Comparison of ENCODE assay signal across 18 cellular contexts in the genomic region with DNA sequence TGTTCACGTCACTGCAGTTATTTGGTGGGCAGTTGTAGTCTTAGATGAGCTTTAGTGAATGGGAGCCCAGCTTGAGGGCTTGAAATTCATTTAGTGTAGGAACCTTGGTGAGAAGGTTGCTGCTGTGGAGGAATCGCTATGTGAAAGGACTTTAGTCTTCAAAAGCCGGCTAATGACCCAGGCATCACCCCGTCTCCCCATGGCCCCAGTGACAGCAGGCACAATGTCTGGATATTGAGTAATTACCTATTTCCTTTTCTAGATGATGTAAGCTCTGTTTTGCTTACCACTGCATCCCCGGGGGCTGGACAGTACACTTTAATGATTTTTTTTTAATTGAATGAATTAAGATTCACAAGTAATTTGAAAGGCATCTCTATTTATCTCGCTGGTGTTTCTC.
DNase-seq lines count a peak whose midpoint lies in the region; ATAC-seq and TF ChIP-seq lines count a peak whose summit lies in the region.
"Had no signal": no experiment of that assay in that cellular context is flagged by ENCODE, and none has a peak within 500 bp of the region (broad histone marks: within the 10 kb centered on the region; RNA-seq: fewer than 3 reads in every experiment).

No MANE protein-coding gene starts in this region.

- WGBS in heart right ventricle, 2 donors = 67 to 71% methylated on average over 6 of the region's 6 CpGs

- H3K4me3 ChIP-seq in osteoblast (ENCODE audit: insufficient read depth, low read length) = no peak overlapping the region
- no peak overlapping the region for H3K4me3 ChIP-seq in heart right ventricle
- H3K4me3 ChIP-seq in foreskin fibroblast (ENCODE audit: low read depth in 1 of 2, low read length in 2 of 2) = no peak overlapping the region
- H3K4me3 ChIP-seq: SK-N-MC had no signal

- H3K4me1 ChIP-seq in osteoblast (ENCODE audit: insufficient read depth, low read length) (peaks cover 32% of the 10 kb centered on the region), heart right ventricle (no peaks in the 10 kb centered on the region)

- H3K79me2 ChIP-seq in osteoblast (ENCODE audit: insufficient read depth, low read length) = no peaks in the 10 kb centered on the region

- intact Hi-C loops in heart right ventricle (cut with DNase I) = no loop called here

- no peaks in the 10 kb centered on the region for H3K36me3 Mint-ChIP-seq in brain
- H3K36me3 Mint-ChIP-seq: T-cell had no signal

- peaks cover 3% of the 10 kb centered on the region for H3K27me3 Mint-ChIP-seq in brain

- DNase-seq in GM03348 (ENCODE audit: low spot score) (peak; percentile 18), NCI-H69 (lab: John Stamatoyannopoulos, UW) (peak; percentile 22), osteoblast (ENCODE audit: insufficient read length, low spot score, missing footprints) (no peak), heart right ventricle (no peak), foreskin fibroblast (no peak), NCI-H446 treated with DMSO at 0.1 percent for 48 hours (lab: John Stamatoyannopoulos, UW) (no peak)
- DNase-seq in NK-92 treated with Interleukin-12 subunit alpha and Interleukin-12 subunit beta, amount 100 ng/mL, for 24 hours (lab: John Stamatoyannopoulos, UW) = no peak
- DNase-seq: C1 segment of cervical spinal cord, DMS79 treated with DMSO at 0.1 percent for 48 hours, NCI-H187 treated with DMSO at 0.1 percent for 48 hours, NCI-H345, NCI-H526, OCI-M1, Right ventricle myocardium superior, T-cell had no signal

- TF ChIP-seq CTCF in brain (conservative IDR thresholded peaks at IDR 0.05) (no peak), osteoblast (IDR thresholded peaks at IDR 0.05; ENCODE audit: extremely low read depth, low read depth, low read length) (no peak), heart right ventricle (IDR thresholded peaks at IDR 0.05) (no peak), foreskin fibroblast (IDR thresholded peaks at IDR 0.05; ENCODE audit: low read depth, low read length) (no peak)

- peak overlapping the region; percentile 86 for H3K27ac ChIP-seq in osteoblast (ENCODE audit: low read depth, low read length)
- no peak overlapping the region for H3K27ac ChIP-seq in heart right ventricle
- H3K27ac ChIP-seq: KMS-11, SK-N-MC had no signal

- H3K27me3 ChIP-seq in osteoblast (ENCODE audit: insufficient read depth, low read length) (no peaks in the 10 kb centered on the region), heart right ventricle (peaks cover 0 to 50% (median 20%) of the 10 kb centered on the region in 7 donors)

- H3K4me3 Mint-ChIP-seq in brain = peak overlapping the region in 1 of 5 experiments; percentile 3
- H3K4me3 Mint-ChIP-seq: T-cell had no signal

- H3K4me1 Mint-ChIP-seq in brain = peaks cover 48% of the 10 kb centered on the region
- H3K4me1 Mint-ChIP-seq: T-cell had no signal

- H3K9me3 ChIP-seq in osteoblast (ENCODE audit: low read depth, low read length) (no peaks in the 10 kb centered on the region), heart right ventricle (no peaks in the 10 kb centered on the region)

- no peaks in the 10 kb centered on the region for H4K20me1 ChIP-seq in osteoblast (ENCODE audit: insufficient read depth, low read length)

- ATAC-seq in heart right ventricle = no peak
- ATAC-seq: T-cell had no signal

- peak overlapping the region in 3 of 5 experiments; percentile 23 to 70 (median 67) for H3K27ac Mint-ChIP-seq in brain
- H3K27ac Mint-ChIP-seq: T-cell had no signal

- H3K4me2 ChIP-seq in osteoblast (ENCODE audit: insufficient read depth, low read length) = peak overlapping the region; percentile 67
- H3K4me2 ChIP-seq: KMS-11 had no signal

- no peak overlapping the region for H2AFZ ChIP-seq in osteoblast (ENCODE audit: low read length)

- H3K36me3 ChIP-seq in osteoblast (ENCODE audit: insufficient read depth, low read length) (no peaks in the 10 kb centered on the region), heart right ventricle (no peaks in the 10 kb centered on the region)

- peaks cover 0 to 2% (median 0%) of the 10 kb centered on the region in 5 experiments for H3K9me3 Mint-ChIP-seq in brain
- H3K9me3 Mint-ChIP-seq: T-cell had no signal

Comparison
In these comparisons a context has a peak if more than half of its experiments do, and no peak if none do; other contexts are left out.
1. DNase-seq: peak in GM03348 (single experiment) and NCI-H69 (single experiment); none in osteoblast (single experiment), heart right ventricle (0 of 2), foreskin fibroblast (0 of 2), NK-92 treated with Interleukin-12 subunit alpha and Interleukin-12 subunit beta, amount 100 ng/mL, for 24 hours (single experiment) and NCI-H446 treated with DMSO at 0.1 percent for 48 hours (single experiment).